In genomic region chr21:24375201-24375600, GRCh38 we compare ENCODE assay signal across 9 cellular contexts.
DNase-seq lines count a peak whose midpoint lies in the region; ATAC-seq and TF ChIP-seq lines count a peak whose summit lies in the region.
"Had no signal": no experiment of that assay in that cellular context is flagged by ENCODE, and none has a peak within 500 bp of the region (broad histone marks: within the 10 kb centered on the region; RNA-seq: fewer than 3 reads in every experiment).

No MANE protein-coding gene starts in this region.

- CTCF ChIA-PET in GM10248 (lab: Yijun Ruan, JAX), result interaction anchor here (1.0 to 2.1 kb wide), 3 partner anchors 10 to 136 kb away, joined by 3 to 9 read pairs (median 3); no protein-coding TSS in a partner anchor

- POLR2A ChIA-PET in GM10248 (lab: Yijun Ruan, JAX), result no interaction called here

- DNase-seq in SJCRH30, result peak; percentile 34 to 50
- peak; percentile 18 for DNase-seq in stimulated activated CD4-positive, alpha-beta T cell treated with anti-CD3 and anti-CD28 coated beads, Interleukin-1b, Interleukin-23, amount 100 ng/mL, for 48 hours
- DNase-seq in caudate nucleus (lab: John Stamatoyannopoulos, UW), result no peak
- no peak for DNase-seq in GM10248 (ENCODE audit: extremely low spot score)
- DNase-seq in DMS114 treated with DMSO at 0.1 percent for 48 hours (lab: John Stamatoyannopoulos, UW; ENCODE audit: unreplicated experiment), result no peak
- DNase-seq: amniotic stem cell, heart right ventricle had no signal

- no peaks in the 10 kb centered on the region for H3K9me3 ChIP-seq in SJCRH30 (replicated peaks)

- H3K27me3 ChIP-seq in SJCRH30, result no peaks in the 10 kb centered on the region
- H3K27me3 ChIP-seq: heart right ventricle had no signal

- ATAC-seq in GM18909 (IDR thresholded peaks at IDR 0.05; ENCODE audit: poor library complexity, unreplicated experiment) (peak; percentile 88), HG02759 (IDR thresholded peaks at IDR 0.05; ENCODE audit: unreplicated experiment) (peak; percentile 91)
- ATAC-seq: heart right ventricle had no signal

- TF ChIP-seq CTCF in GM10248 (IDR thresholded peaks at IDR 0.05; ENCODE audit: control extremely low read depth, extremely low read depth, low read depth, missing control alignments), result no peak

- H3K36me3 ChIP-seq in SJCRH30, result no peaks in the 10 kb centered on the region
- H3K36me3 ChIP-seq: heart right ventricle had no signal

- H3K4me1 ChIP-seq in SJCRH30, result no peaks in the 10 kb centered on the region
- H3K4me1 ChIP-seq: heart right ventricle had no signal

- H3K27ac ChIP-seq in SJCRH30 (no peak overlapping the region), caudate nucleus (ENCODE audit: low read depth, low read length) (no peak overlapping the region)
- H3K27ac ChIP-seq: heart right ventricle had no signal

- H3K4me3 ChIP-seq in SJCRH30, result no peak overlapping the region
- H3K4me3 ChIP-seq: heart right ventricle had no signal

Comparison
In these comparisons a context has a peak if more than half of its experiments do, and no peak if none do; other contexts are left out.
1. DNase-seq: peak in SJCRH30 (2 of 2) and stimulated activated CD4-positive, alpha-beta T cell treated with anti-CD3 and anti-CD28 coated beads, Interleukin-1b, Interleukin-23, amount 100 ng/mL, for 48 hours (single experiment); none in caudate nucleus (0 of 61), GM10248 (single experiment) and DMS114 treated with DMSO at 0.1 percent for 48 hours (single experiment).